1 cellular context compared by ENCODE assay signal in genomic region chr1:192439373-192440025, GRCh38.
TF ChIP-seq lines count a peak whose summit lies in the region.

No MANE protein-coding gene starts in this region.

TF ChIP-seq in HepG2, 621 proteins besides CTCF, POLR2A, EP300 and RAD21 (continued from another document):
- TF ChIP-seq LBX2 (CRISPR knock-in tag; IDR thresholded peaks at IDR 0.05; ENCODE audit: borderline replicate concordance) (no peak), TOPORS (CRISPR knock-in tag; IDR thresholded peaks at IDR 0.05) (no peak), SNAPC2 (CRISPR knock-in tag; IDR thresholded peaks at IDR 0.05) (no peak), RXRA (CRISPR knock-in tag; IDR thresholded peaks at IDR 0.05) (no peak), THAP11 (CRISPR knock-in tag; IDR thresholded peaks at IDR 0.05) (no peak), ZSCAN9 (CRISPR knock-in tag; IDR thresholded peaks at IDR 0.05; ENCODE audit: borderline replicate concordance) (no peak), ZNF780A (CRISPR knock-in tag; IDR thresholded peaks at IDR 0.05) (no peak), NFIC (IDR thresholded peaks at IDR 0.05; ENCODE audit: low read length) (no peak), PHF5A (CRISPR knock-in tag; IDR thresholded peaks at IDR 0.05; ENCODE audit: low read depth, unreplicated experiment) (no peak), ZNF770 (CRISPR knock-in tag; IDR thresholded peaks at IDR 0.05) (no peak), CEBPB (IDR thresholded peaks at IDR 0.05; ENCODE audit: borderline replicate concordance, low read depth, low read length) (no peak), ZFP62 (CRISPR knock-in tag; IDR thresholded peaks at IDR 0.05) (no peak), HMG20A (CRISPR knock-in tag; IDR thresholded peaks at IDR 0.05; ENCODE audit: borderline replicate concordance) (no peak)
